ENCODE assay signal across 22 cellular contexts in the genomic region with DNA sequence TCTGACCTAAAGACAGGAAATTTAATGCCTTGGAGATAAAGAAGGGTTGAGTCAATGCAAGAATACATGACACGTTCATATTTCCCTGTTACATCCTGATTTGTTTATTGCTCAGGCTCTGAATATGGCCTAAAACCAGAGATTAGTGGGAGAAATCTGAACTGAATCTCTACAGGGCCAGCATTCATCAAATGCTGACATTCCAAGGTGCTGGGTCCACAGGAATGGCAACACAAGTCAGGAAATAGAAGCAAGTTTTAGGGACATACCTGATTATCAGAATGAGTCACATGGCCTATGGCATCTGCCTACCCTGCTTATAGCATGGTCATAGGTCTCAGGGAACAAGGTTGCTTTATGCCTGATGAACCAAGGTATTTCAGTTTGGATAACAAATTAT.
"Had no signal": no experiment of that assay in that cellular context is flagged by ENCODE, and none has a peak within 500 bp of the region (broad histone marks: within the 10 kb centered on the region; RNA-seq: fewer than 3 reads in every experiment).

No MANE protein-coding gene starts in this region.

- H3K27ac Mint-ChIP-seq: dendritic cell treated with granulocyte-macrophage colony-stimulating factor and Interleukin-4, amounts not matched to agents 40 ng/mL and 50 ng/mL, for 4 days; effector memory CD8-positive, alpha-beta T cell; endodermal cell had no signal

- H3K27ac ChIP-seq: colonic mucosa, coronary artery, dorsolateral prefrontal cortex, epithelial cell of prostate, esophagus muscularis mucosa, esophagus squamous epithelium, foreskin keratinocyte, gastrocnemius medialis, gastroesophageal sphincter, heart left ventricle, heart right ventricle had no signal

- H3K4me3 Mint-ChIP-seq: dendritic cell treated with granulocyte-macrophage colony-stimulating factor and Interleukin-4, amounts not matched to agents 40 ng/mL and 50 ng/mL, for 4 days; effector memory CD8-positive, alpha-beta T cell; endodermal cell had no signal

- H3K9me3 ChIP-seq: colonic mucosa, esophagus muscularis mucosa, esophagus squamous epithelium, gastrocnemius medialis, gastroesophageal sphincter, heart left ventricle, heart right ventricle had no signal

- H3K4me3 ChIP-seq: colonic mucosa, coronary artery, dorsolateral prefrontal cortex, esophagus muscularis mucosa, esophagus squamous epithelium, gastrocnemius medialis, gastroesophageal sphincter, heart left ventricle, heart right ventricle had no signal

- H3K9me3 Mint-ChIP-seq: effector memory CD8-positive, alpha-beta T cell had no signal

- H3K27me3 ChIP-seq: colonic mucosa, dorsolateral prefrontal cortex, esophagus muscularis mucosa, foreskin keratinocyte, gastrocnemius medialis, gastroesophageal sphincter, heart left ventricle, heart right ventricle had no signal

- H3K4me1 ChIP-seq: colonic mucosa, esophagus muscularis mucosa, esophagus squamous epithelium, foreskin keratinocyte, gastrocnemius medialis, gastroesophageal sphincter, heart left ventricle, heart right ventricle had no signal

- H3K36me3 ChIP-seq: colonic mucosa, esophagus muscularis mucosa, esophagus squamous epithelium, gastrocnemius medialis, gastroesophageal sphincter, heart left ventricle, heart right ventricle had no signal

- DNase-seq: colonic mucosa; cortex of kidney; dermis blood vessel endothelial cell; dorsolateral prefrontal cortex; effector CD4-positive, alpha-beta T cell; effector CD8-positive, alpha-beta T cell; effector memory CD4-positive, alpha-beta T cell; effector memory CD8-positive, alpha-beta T cell; endodermal cell; erythroblast; esophagus squamous epithelium; foreskin fibroblast; foreskin keratinocyte; gastrocnemius medialis; glutamatergic neuron; heart left ventricle; heart right ventricle had no signal
